Comparison of ENCODE assay signal across 15 cellular contexts in genomic region chr1:224804220-224804619, GRCh38.
"Had no signal": no experiment of that assay in that cellular context is flagged by ENCODE, and none has a peak within 500 bp of the region (broad histone marks: within the 10 kb centered on the region; RNA-seq: fewer than 3 reads in every experiment).

No MANE protein-coding gene starts in this region.

- H3K4me3 Mint-ChIP-seq: activated naive CD8-positive, alpha-beta T cell treated with anti-CD3 and anti-CD28 coated beads, Interleukin-2, amount 10 ng/mL, durations not matched to agents 7 days and 5 days; mesothelial cell of epicardium had no signal

- H3K36me3 Mint-ChIP-seq: activated naive CD8-positive, alpha-beta T cell treated with anti-CD3 and anti-CD28 coated beads, Interleukin-2, amount 10 ng/mL, durations not matched to agents 7 days and 5 days; mesothelial cell of epicardium had no signal

- DNase-seq: activated CD4-positive, alpha-beta T cell treated with anti-CD3 and anti-CD28 coated beads for 4 hours; activated CD8-positive, alpha-beta memory T cell treated with anti-CD3 and anti-CD28 coated beads for 24 hours; activated gamma-delta T cell; activated naive CD8-positive, alpha-beta T cell treated with anti-CD3 and anti-CD28 coated beads, Interleukin-2, amount 10 ng/mL, durations not matched to agents 7 days and 5 days; anterior cingulate cortex; effector CD8-positive, alpha-beta T cell; esophagus squamous epithelium; islet precursor cell; ovary; sigmoid colon; spleen; stimulated activated CD4-positive, alpha-beta T cell treated with anti-CD3 and anti-CD28 coated beads, Interleukin-1b, Interleukin-23, amount 100 ng/mL, for 48 hours; T-helper 2 cell; tibial artery had no signal

- H3K4me1 Mint-ChIP-seq: mesothelial cell of epicardium had no signal

- H3K27ac Mint-ChIP-seq: activated naive CD8-positive, alpha-beta T cell treated with anti-CD3 and anti-CD28 coated beads, Interleukin-2, amount 10 ng/mL, durations not matched to agents 7 days and 5 days; mesothelial cell of epicardium had no signal
